Comparison of ENCODE assay signal across 17 cellular contexts in genomic region chr21:31387560-31388186, GRCh38. TPM values are rescaled to one million over a fixed set of nuclear protein-coding genes. Genes with fewer than 3 reads are reported as not detected.
DNase-seq lines count a peak whose midpoint lies in the region; ATAC-seq and TF ChIP-seq lines count a peak whose summit lies in the region.
"Had no signal": no experiment of that assay in that cellular context is flagged by ENCODE, and none has a peak within 500 bp of the region (broad histone marks: within the 10 kb centered on the region; RNA-seq: fewer than 3 reads in every experiment).

No MANE protein-coding gene starts in this region.

- H3K4me3 ChIP-seq in DND-41 (ENCODE audit: low read depth in 1 of 2, low read length in 2 of 2) = no peak overlapping the region
- no peak overlapping the region for H3K4me3 ChIP-seq in GM23338
- H3K4me3 ChIP-seq: GM23248, HAP-1 had no signal

- H3K9me3 Mint-ChIP-seq in GM23338 = no peaks in the 10 kb centered on the region
- H3K9me3 Mint-ChIP-seq in osteocyte (ENCODE audit: unreplicated experiment) = no peaks in the 10 kb centered on the region
- H3K9me3 Mint-ChIP-seq in activated naive CD4-positive, alpha-beta T cell treated with anti-CD3 and anti-CD28 coated beads, Interleukin-2, amount 50 U/mL, for 72 hours = no peaks in the 10 kb centered on the region
- H3K9me3 Mint-ChIP-seq: CD8-positive, alpha-beta T cell; IgD-negative memory B cell had no signal

- H3K27me3 ChIP-seq in DND-41 (ENCODE audit: insufficient read depth, low read length, poor library complexity) (no peaks in the 10 kb centered on the region), GM23338 (ENCODE audit: insufficient read depth) (no peaks in the 10 kb centered on the region)

- H3K27me3 Mint-ChIP-seq in GM23338 (ENCODE audit: insufficient read depth, low read depth, poor library complexity) (peaks cover 9% of the 10 kb centered on the region), osteocyte (ENCODE audit: unreplicated experiment) (no peaks in the 10 kb centered on the region)

- H3K4me1 ChIP-seq in DND-41 (ENCODE audit: insufficient read depth, low read length) (no peaks in the 10 kb centered on the region), GM23338 (ENCODE audit: insufficient read depth) (no peaks in the 10 kb centered on the region; the same call in 1 of the 2 replicates)
- H3K4me1 ChIP-seq: HAP-1 had no signal

- no peak overlapping the region for H3K9ac ChIP-seq in DND-41 (ENCODE audit: low read depth, low read length)
- H3K9ac ChIP-seq: GM23248 had no signal

- H3F3A ChIP-seq in GM23338 (replicated peaks; ENCODE audit: low read depth) = no peaks in the 10 kb centered on the region

- H3K27ac ChIP-seq in DND-41 (ENCODE audit: low read length) (no peak overlapping the region), GM23338 (ENCODE audit: low read depth) (no peak overlapping the region)
- H3K27ac ChIP-seq: GM23248 had no signal

- H3K4me1 Mint-ChIP-seq in GM23338 (peaks cover 12% of the 10 kb centered on the region), osteocyte (ENCODE audit: unreplicated experiment) (no peaks in the 10 kb centered on the region)
- H3K4me1 Mint-ChIP-seq: CD14-positive monocyte, IgD-negative memory B cell had no signal

- H3K4me3 Mint-ChIP-seq in GM23338 (no peak overlapping the region), osteocyte (ENCODE audit: unreplicated experiment) (no peak overlapping the region)
- H3K4me3 Mint-ChIP-seq: CD14-positive monocyte; CD8-positive, alpha-beta T cell; HFFc6; IgD-negative memory B cell had no signal

- ATAC-seq in DND-41 (ENCODE audit: insufficient read depth, low read depth) = 0 out of 3 replicates have a peak, but pooled peaks have one; percentile 37
- ATAC-seq in GM23338 = peak; percentile 59
- no peak for ATAC-seq in activated naive CD4-positive, alpha-beta T cell treated with anti-CD3 and anti-CD28 coated beads, Interleukin-2, amount 50 U/mL, for 72 hours
- ATAC-seq: CD8-positive, alpha-beta T cell had no signal

- H2AFZ ChIP-seq in DND-41 (ENCODE audit: low read depth, low read length) = no peak overlapping the region
- H2AFZ ChIP-seq in GM23338 = no peak overlapping the region
- H2AFZ ChIP-seq: GM23248 had no signal

- no peak overlapping the region for H3K4me2 ChIP-seq in DND-41 (ENCODE audit: insufficient read depth, low read length)
- H3K4me2 ChIP-seq in GM23338 = no peak overlapping the region

- no peaks in the 10 kb centered on the region for H3K36me3 ChIP-seq in DND-41 (ENCODE audit: insufficient read depth, low read length)
- no peaks in the 10 kb centered on the region for H3K36me3 ChIP-seq in GM23338 (ENCODE audit: insufficient read depth)
- H3K36me3 ChIP-seq: HAP-1 had no signal

- no peaks in the 10 kb centered on the region for H3K9me2 ChIP-seq in GM23338 (ENCODE audit: insufficient read depth)

- no peak for TF ChIP-seq CTCF in DND-41 (IDR thresholded peaks at IDR 0.05; ENCODE audit: borderline replicate concordance, extremely low read depth, low read length, poor library complexity, severe bottlenecking)
- no peak for TF ChIP-seq CTCF in GM23338 (conservative IDR thresholded peaks at IDR 0.05; ENCODE audit: low read depth in 2 of 2)
- TF ChIP-seq CTCF in osteocyte (IDR thresholded peaks at IDR 0.05) = no peak

- H3K79me2 ChIP-seq in DND-41 (ENCODE audit: insufficient read depth, low read length) = peaks cover 3% of the 10 kb centered on the region; the same call in 1 of the 2 replicates
- no peaks in the 10 kb centered on the region for H3K79me2 ChIP-seq in GM23338 (replicated peaks; ENCODE audit: insufficient read depth)

- H4K20me1 ChIP-seq in DND-41 (ENCODE audit: insufficient read depth, low read length) (peaks cover 3% of the 10 kb centered on the region; the same call in 1 of the 2 replicates), GM23338 (replicated peaks; ENCODE audit: insufficient read depth) (no peaks in the 10 kb centered on the region)

- no peaks in the 10 kb centered on the region for H3K9me3 ChIP-seq in DND-41 (ENCODE audit: insufficient read depth, low read length, severe bottlenecking)
- H3K9me3 ChIP-seq: HAP-1 had no signal

- no peaks in the 10 kb centered on the region for H3K36me3 Mint-ChIP-seq in GM23338 (ENCODE audit: low read depth)
- no peaks in the 10 kb centered on the region for H3K36me3 Mint-ChIP-seq in osteocyte (ENCODE audit: unreplicated experiment)
- no peaks in the 10 kb centered on the region for H3K36me3 Mint-ChIP-seq in activated naive CD4-positive, alpha-beta T cell treated with anti-CD3 and anti-CD28 coated beads, Interleukin-2, amount 50 U/mL, for 72 hours
- H3K36me3 Mint-ChIP-seq: CD14-positive monocyte; CD8-positive, alpha-beta T cell; IgD-negative memory B cell had no signal

- H3K27ac Mint-ChIP-seq in GM23338 (peak overlapping the region; percentile 4; the same call in 1 of the 2 replicates), osteocyte (ENCODE audit: unreplicated experiment) (no peak overlapping the region)
- no peak overlapping the region for H3K27ac Mint-ChIP-seq in activated naive CD4-positive, alpha-beta T cell treated with anti-CD3 and anti-CD28 coated beads, Interleukin-2, amount 50 U/mL, for 72 hours
- H3K27ac Mint-ChIP-seq: CD14-positive monocyte; CD8-positive, alpha-beta T cell; HFFc6; IgD-negative memory B cell had no signal

- DNase-seq in DND-41 (no peak), GM23338 (ENCODE audit: low spot score) (no peak), cerebellar cortex (ENCODE audit: low spot score) (peak; percentile 54), osteocyte (ENCODE audit: extremely low spot score, unreplicated experiment) (peak; percentile 36), GM19240 (ENCODE audit: insufficient read length, low spot score) (no peak)
- DNase-seq in activated naive CD4-positive, alpha-beta T cell treated with anti-CD3 and anti-CD28 coated beads, Interleukin-2, amount 50 U/mL, for 72 hours (ENCODE audit: low spot score in 2 of 2) = no peak
- no peak for DNase-seq in stimulated activated CD8-positive, alpha-beta memory T cell treated with anti-CD3 and anti-CD28 coated beads, Interleukin-4, amount 100 ng/mL, for 48 hours
- DNase-seq: CD8-positive, alpha-beta T cell; COR-L47; DMS153; DMS79 treated with DMSO at 0.1 percent for 48 hours; GF-D8; GM23248; HFFc6 had no signal

TF ChIP-seq in GM23338, 12 proteins besides CTCF, POLR2A, EP300 and RAD21 (continues in another document):
- TF ChIP-seq EZH2phosphoT487 (IDR thresholded peaks at IDR 0.05; ENCODE audit: unreplicated experiment) = no peak
- TF ChIP-seq CREB1 (CRISPR knock-in tag; IDR thresholded peaks at IDR 0.05; ENCODE audit: low read depth) = no peak
- no peak for TF ChIP-seq ZNF331 (CRISPR knock-in tag; IDR thresholded peaks at IDR 0.05; ENCODE audit: low read depth)
- no peak for TF ChIP-seq NANOG (IDR thresholded peaks at IDR 0.05; ENCODE audit: borderline replicate concordance)
- no peak for TF ChIP-seq ZNF114 (CRISPR knock-in tag; IDR thresholded peaks at IDR 0.05)

RNA-seq across cellular contexts. Expression of gene TIAM1, which starts 43.6 kb away (rescaled TPM):
- total RNA-seq in GM23338 (2014; rRNA removed; shearing (Covaris generic)) = 15.8 and 20.0 TPM in 2 replicates
- polyA plus RNA-seq in GM23338 (2016; fragmentation: Nextera tagmentation; extraction: Ambion mirVana) = 18.4 and 18.5 TPM in 2 replicates
- 16.7 and 17.7 TPM in 2 replicates for total RNA-seq in osteocyte
- total RNA-seq in activated naive CD4-positive, alpha-beta T cell treated with anti-CD3 and anti-CD28 coated beads, Interleukin-2, amount 50 U/mL, for 72 hours = 10 to 100 TPM; 43.7 to 70.6 TPM

Comparison
In these comparisons a context has a peak if more than half of its experiments do, and no peak if none do; other contexts are left out.
1. ATAC-seq: peak in DND-41 (single experiment) and GM23338 (single experiment); none in activated naive CD4-positive, alpha-beta T cell treated with anti-CD3 and anti-CD28 coated beads, Interleukin-2, amount 50 U/mL, for 72 hours (0 of 2).
2. DNase-seq: peak in cerebellar cortex (single experiment) and osteocyte (single experiment); none in DND-41 (single experiment), GM23338 (single experiment), activated naive CD4-positive, alpha-beta T cell treated with anti-CD3 and anti-CD28 coated beads, Interleukin-2, amount 50 U/mL, for 72 hours (0 of 2), stimulated activated CD8-positive, alpha-beta memory T cell treated with anti-CD3 and anti-CD28 coated beads, Interleukin-4, amount 100 ng/mL, for 48 hours (single experiment) and GM19240 (single experiment).